12 cellular contexts compared by ENCODE assay signal in the genomic region with DNA sequence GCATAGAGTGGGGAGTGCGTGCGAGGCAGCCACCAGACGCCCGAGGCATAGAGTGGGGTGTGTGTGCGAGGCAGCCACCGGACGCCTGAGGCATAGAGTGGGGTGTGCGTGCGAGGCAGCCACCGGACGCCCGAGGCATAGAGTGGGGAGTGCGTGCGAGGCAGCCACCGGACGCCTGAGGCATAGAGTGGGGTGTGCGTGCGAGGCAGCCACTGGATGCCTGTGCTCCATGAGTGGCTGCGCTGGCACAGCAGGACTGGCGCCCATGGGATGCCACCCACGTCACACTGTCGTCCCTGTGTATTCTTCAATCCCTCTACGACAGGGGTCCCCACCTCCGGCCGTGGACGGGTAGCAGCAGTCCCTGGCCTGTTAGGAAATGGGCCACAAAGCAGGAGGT.
"Had no signal": no experiment of that assay in that cellular context is flagged by ENCODE, and none has a peak within 500 bp of the region (broad histone marks: within the 10 kb centered on the region; RNA-seq: fewer than 3 reads in every experiment).

No MANE protein-coding gene starts in this region.

- H3K27ac Mint-ChIP-seq: activated CD8-positive, alpha-beta T cell treated with anti-CD3 and anti-CD28 coated beads, Interleukin-2, amount 10 ng/mL, durations not matched to agents 7 days and 5 days; activated naive CD8-positive, alpha-beta T cell treated with anti-CD3 and anti-CD28 coated beads, Interleukin-2, amount 10 ng/mL, durations not matched to agents 7 days and 5 days had no signal

- ATAC-seq: activated CD8-positive, alpha-beta T cell treated with anti-CD3 and anti-CD28 coated beads, Interleukin-2, amount 10 ng/mL, durations not matched to agents 7 days and 5 days; foreskin keratinocyte; left lung; pancreas; stimulated activated naive CD8-positive, alpha-beta T cell treated with anti-CD3 and anti-CD28 coated beads, Interleukin-15, Interleukin-2, amounts not matched to agents 100 U/mL and 50 U/mL, for 24 hours had no signal

- H3K27me3 Mint-ChIP-seq: activated naive CD8-positive, alpha-beta T cell treated with anti-CD3 and anti-CD28 coated beads, Interleukin-2, amount 10 ng/mL, durations not matched to agents 7 days and 5 days had no signal

- H3K36me3 ChIP-seq: pancreas had no signal

- H3K4me3 Mint-ChIP-seq: activated CD8-positive, alpha-beta T cell treated with anti-CD3 and anti-CD28 coated beads, Interleukin-2, amount 10 ng/mL, durations not matched to agents 7 days and 5 days; activated naive CD8-positive, alpha-beta T cell treated with anti-CD3 and anti-CD28 coated beads, Interleukin-2, amount 10 ng/mL, durations not matched to agents 7 days and 5 days had no signal

- H3K27ac ChIP-seq: ascending aorta, foreskin keratinocyte, left lung, pancreas, VCaP had no signal

- DNase-seq: activated CD4-positive, alpha-beta T cell treated with anti-CD3 and anti-CD28 coated beads for 48 hours; activated CD8-positive, alpha-beta T cell treated with anti-CD3 and anti-CD28 coated beads, Interleukin-2, amount 10 ng/mL, durations not matched to agents 7 days and 5 days; activated naive CD8-positive, alpha-beta T cell treated with anti-CD3 and anti-CD28 coated beads, Interleukin-2, amount 10 ng/mL, durations not matched to agents 7 days and 5 days; foreskin keratinocyte; mesendoderm; stimulated activated CD4-positive, alpha-beta T cell treated with anti-CD3 and anti-CD28 coated beads, Interleukin-2, amount 100 ng/mL, for 48 hours; stimulated activated naive CD8-positive, alpha-beta T cell treated with anti-CD3 and anti-CD28 coated beads, Interleukin-15, Interleukin-2, amounts not matched to agents 100 U/mL and 50 U/mL, for 24 hours; T1000 had no signal

- H3K4me1 Mint-ChIP-seq: activated naive CD8-positive, alpha-beta T cell treated with anti-CD3 and anti-CD28 coated beads, Interleukin-2, amount 10 ng/mL, durations not matched to agents 7 days and 5 days had no signal

- H3K9me3 ChIP-seq: pancreas had no signal

- H3K27me3 ChIP-seq: ascending aorta, foreskin keratinocyte, left lung, pancreas had no signal

- H3K4me1 ChIP-seq: ascending aorta, foreskin keratinocyte, left lung, pancreas had no signal

- H3K4me3 ChIP-seq: ascending aorta, left lung, pancreas had no signal
